Comparison of ENCODE assay signal across 16 cellular contexts in the genomic region with DNA sequence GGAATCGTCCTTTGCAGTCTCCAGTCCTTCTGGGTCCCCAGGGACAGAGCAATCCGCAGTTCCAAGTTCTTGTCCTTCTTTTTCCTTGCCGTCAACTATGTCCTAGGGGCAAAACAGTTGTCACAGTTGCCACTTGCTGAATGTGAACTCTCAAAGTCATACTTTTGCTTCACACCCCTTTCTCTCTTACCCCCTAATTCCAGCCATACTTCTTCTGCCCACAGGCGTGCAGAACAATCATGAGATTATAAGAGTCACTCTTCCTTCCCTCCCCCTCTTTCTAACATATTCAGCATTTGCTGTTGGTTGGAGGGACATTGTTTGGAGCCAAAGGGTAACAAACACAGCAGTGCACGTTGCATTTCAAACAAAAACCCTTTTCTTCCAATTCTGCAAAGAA.
A peak's percentile ranks its signal among the peaks of the same experiment; 100 is the strongest.
DNase-seq lines count a peak whose midpoint lies in the region; ATAC-seq, FAIRE-seq and TF ChIP-seq lines count a peak whose summit lies in the region.
"Had no signal": no experiment of that assay in that cellular context is flagged by ENCODE, and none has a peak within 500 bp of the region (broad histone marks: within the 10 kb centered on the region; RNA-seq: fewer than 3 reads in every experiment).

No MANE protein-coding gene starts in this region.

- no peak for ATAC-seq in GM18505 (IDR thresholded peaks at IDR 0.05; ENCODE audit: unreplicated experiment)
- ATAC-seq: HCT116 had no signal

- DNase-seq in HuH-7 (ENCODE audit: low spot score): peak; percentile 10
- peak; percentile 51 for DNase-seq in globus pallidus (ENCODE audit: low spot score)
- DNase-seq in pons (ENCODE audit: low spot score): peak; percentile 67
- no peak for DNase-seq in urothelium cell line (ENCODE audit: low spot score)
- no peak for DNase-seq in T1000 (lab: John Stamatoyannopoulos, UW)
- DNase-seq in activated effector memory CD4-positive, alpha-beta T cell treated with anti-CD3 and anti-CD28 coated beads, Interleukin-2, amount 50 U/mL, for 16 hours: no peak
- DNase-seq: BE2C; CD8-positive, alpha-beta memory T cell; DMS53; GF-D8; GM23248 had no signal

- no peak for TF ChIP-seq POLR2A in GM18505 (IDR thresholded peaks at IDR 0.05; ENCODE audit: borderline replicate concordance, extremely low read depth, insufficient read depth, insufficient read length)

- FAIRE-seq in urothelium cell line (lab: Jason Lieb, UNC): peak; percentile 90
- FAIRE-seq: A204.1, GM18507, H54 had no signal

Comparison
In these comparisons a context has a peak if more than half of its experiments do, and no peak if none do; other contexts are left out.
1. DNase-seq: peak in HuH-7 (single experiment), globus pallidus (single experiment) and pons (single experiment); none in urothelium cell line (single experiment), T1000 (single experiment) and activated effector memory CD4-positive, alpha-beta T cell treated with anti-CD3 and anti-CD28 coated beads, Interleukin-2, amount 50 U/mL, for 16 hours (single experiment).